Comparison of ENCODE assay signal across 24 cellular contexts in genomic region chr15:35627696-35628095, GRCh38.
"Had no signal": no experiment of that assay in that cellular context is flagged by ENCODE, and none has a peak within 500 bp of the region (broad histone marks: within the 10 kb centered on the region; RNA-seq: fewer than 3 reads in every experiment).

No MANE protein-coding gene starts in this region.

- H3K36me3 ChIP-seq: left lung, lower lobe of right lung, pancreas, prostate gland, sigmoid colon, spleen, suprapubic skin, thoracic aorta, tibial artery, upper lobe of right lung had no signal

- H3K4me1 ChIP-seq: pancreas, spleen, suprapubic skin had no signal

- H3K27ac ChIP-seq: left lung, lower lobe of right lung, pancreas, prostate gland, sigmoid colon, spleen, suprapubic skin, thoracic aorta, upper lobe of right lung had no signal

- H3K27me3 ChIP-seq: left lung, pancreas, sigmoid colon, spleen, suprapubic skin, tibial artery, upper lobe of right lung had no signal

- H3K9me3 ChIP-seq: left lung, lower lobe of right lung, pancreas, prostate gland, sigmoid colon, spleen, suprapubic skin, thoracic aorta, tibial artery, upper lobe of right lung had no signal

- DNase-seq: immature natural killer cell; kidney; left colon; left lung; lower lobe of right lung; mammary epithelial cell; mesenchymal stem cell; naive thymus-derived CD8-positive, alpha-beta T cell; nucleus accumbens; pancreas; posterior cingulate gyrus; right cardiac atrium; sigmoid colon; small intestine; spleen; stimulated activated CD4-positive, alpha-beta T cell treated with anti-CD3 and anti-CD28 coated beads, Interleukin-4, amount 100 ng/mL, for 24 hours; stimulated activated naive CD4-positive, alpha-beta T cell; tibial artery; trophoblast cell; upper lobe of right lung had no signal

- H3K4me3 ChIP-seq: left lung, lower lobe of right lung, pancreas, prostate gland, sigmoid colon, spleen, suprapubic skin, thoracic aorta, tibial artery, upper lobe of right lung had no signal

- ATAC-seq: left lung; lower lobe of right lung; naive thymus-derived CD8-positive, alpha-beta T cell; pancreas; right cardiac atrium; stimulated activated effector memory CD8-positive, alpha-beta T cell treated with anti-CD3 and anti-CD28 coated beads, Interleukin-12 subunit alpha, Interleukin-12 subunit beta, amount 100 ng/mL, for 72 hours; upper lobe of right lung had no signal
